In the genomic region with DNA sequence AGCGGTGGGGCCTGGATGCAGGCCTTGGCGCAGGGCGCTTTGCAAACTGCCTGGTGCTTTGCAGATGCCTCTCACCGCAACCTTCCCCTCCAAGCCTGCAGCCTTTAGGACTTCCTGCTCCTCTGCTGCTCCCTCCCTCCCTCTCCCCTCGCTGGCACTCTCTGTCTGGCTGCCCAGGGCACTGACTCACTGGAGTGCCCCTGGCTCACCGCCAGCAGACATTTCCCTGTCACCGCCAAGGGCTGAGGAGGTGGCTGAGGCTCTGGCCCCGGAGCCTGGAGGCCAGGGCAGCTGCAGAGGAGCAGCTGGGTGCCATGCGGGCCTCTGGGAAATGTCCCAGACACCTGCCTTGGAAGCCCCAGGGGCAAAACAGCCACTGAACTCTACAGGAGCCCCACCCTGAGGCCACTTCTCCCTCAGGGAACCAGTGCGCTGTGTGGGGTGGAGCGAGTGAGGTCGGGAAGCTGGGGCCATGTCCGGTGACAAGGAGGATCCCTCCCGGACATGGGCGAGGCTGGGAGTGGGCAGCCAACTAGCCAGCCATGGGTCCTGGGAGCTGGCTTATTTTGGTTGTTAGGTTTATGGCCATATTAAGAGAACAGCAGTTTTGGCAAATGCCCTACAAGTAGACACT, we compare ENCODE assay signal across 8 cellular contexts. TPM values are rescaled to one million over a fixed set of nuclear protein-coding genes. Genes with fewer than 3 reads are reported as not detected.
DNase-seq lines count a peak whose midpoint lies in the region; ATAC-seq and TF ChIP-seq lines count a peak whose summit lies in the region.

No MANE protein-coding gene starts in this region.

- H3K4me1 Mint-ChIP-seq in activated T-cell treated with anti-CD3 and anti-CD28 coated beads, Interleukin-2, amount 50 U/mL, for 24 hours (ENCODE audit: low read depth), result peaks cover 8% of the 10 kb centered on the region

- 31 to 56% methylated on average over 4 to 5 of the region's 15 CpGs for WGBS in gastroesophageal sphincter (ENCODE audit: low coverage in 1 of 2), 2 donors

- no peak for TF ChIP-seq POLR2A in gastroesophageal sphincter (IDR thresholded peaks at IDR 0.05)

- no peaks in the 10 kb centered on the region for H3K9me3 ChIP-seq in gastroesophageal sphincter

- no peaks in the 10 kb centered on the region for H3K36me3 ChIP-seq in gastroesophageal sphincter

- no peaks in the 10 kb centered on the region for H3K36me3 Mint-ChIP-seq in activated T-cell treated with anti-CD3 and anti-CD28 coated beads, Interleukin-2, amount 50 U/mL, for 24 hours (ENCODE audit: low read depth)

- H3K27ac ChIP-seq in gastroesophageal sphincter, result peak overlapping the region in 3 of 4 donors; percentile 44 to 60 (median 55)

- H3K9me3 Mint-ChIP-seq in activated T-cell treated with anti-CD3 and anti-CD28 coated beads, Interleukin-2, amount 50 U/mL, for 24 hours, result no peaks in the 10 kb centered on the region

- no peak for TF ChIP-seq EP300 in gastroesophageal sphincter (IDR thresholded peaks at IDR 0.05)

- no peaks in the 10 kb centered on the region for H3K27me3 ChIP-seq in gastroesophageal sphincter

- TF ChIP-seq CTCF in gastroesophageal sphincter (IDR thresholded peaks at IDR 0.05), result no peak
- no peak for TF ChIP-seq CTCF in retinal pigment epithelial cell (conservative IDR thresholded peaks at IDR 0.05; ENCODE audit: low read depth, low read length)

- no peaks in the 10 kb centered on the region for H3K27me3 Mint-ChIP-seq in activated T-cell treated with anti-CD3 and anti-CD28 coated beads, Interleukin-2, amount 50 U/mL, for 24 hours

- H3K4me3 ChIP-seq in gastroesophageal sphincter (peak overlapping the region in 1 of 2 donors; percentile 16), retinal pigment epithelial cell (ENCODE audit: low read length) (no peak overlapping the region)

- H3K4me1 ChIP-seq in gastroesophageal sphincter, result peaks cover 0 to 20% (median 6%) of the 10 kb centered on the region in 3 donors

- DNase-seq in COLO829 (ENCODE audit: low spot score), result peak; percentile 47
- DNase-seq in NCI-H510A treated with DMSO at 0.1 percent for 48 hours (lab: John Stamatoyannopoulos, UW), result peak; percentile 94
- DNase-seq in activated T-cell treated with anti-CD3 and anti-CD28 coated beads, Interleukin-2, amount 50 U/mL, for 24 hours, result peak; percentile 55
- DNase-seq in retinal pigment epithelial cell (ENCODE audit: low read depth), result peak; percentile 47

- H3K4me3 Mint-ChIP-seq in activated T-cell treated with anti-CD3 and anti-CD28 coated beads, Interleukin-2, amount 50 U/mL, for 24 hours, result no peak overlapping the region

- no peak overlapping the region for H3K27ac Mint-ChIP-seq in activated T-cell treated with anti-CD3 and anti-CD28 coated beads, Interleukin-2, amount 50 U/mL, for 24 hours

- ATAC-seq in HG02981 (IDR thresholded peaks at IDR 0.05; ENCODE audit: unreplicated experiment) (peak; percentile 45), gastroesophageal sphincter (peak; percentile 85), HG02938 (IDR thresholded peaks at IDR 0.05; ENCODE audit: unreplicated experiment) (no peak), HG03045 (IDR thresholded peaks at IDR 0.05; ENCODE audit: unreplicated experiment) (no peak)

RNA-seq across cellular contexts. Expression of a gene that starts 53.4 kb away (rescaled TPM):
- total RNA-seq in gastroesophageal sphincter, result 10 to 100 TPM; 15.8 to 21.3 (median 17.3) TPM

Comparison
In these comparisons a context has a peak if more than half of its experiments do, and no peak if none do; other contexts are left out.
1. ATAC-seq: peak in HG02981 (single experiment) and gastroesophageal sphincter (single experiment); none in HG02938 (single experiment) and HG03045 (single experiment).
2. Peak in every context shown above with its lines, with median percentiles within 50 percentile points of each other: DNase-seq.